Comparison of ENCODE assay signal across 9 cellular contexts in the genomic region with DNA sequence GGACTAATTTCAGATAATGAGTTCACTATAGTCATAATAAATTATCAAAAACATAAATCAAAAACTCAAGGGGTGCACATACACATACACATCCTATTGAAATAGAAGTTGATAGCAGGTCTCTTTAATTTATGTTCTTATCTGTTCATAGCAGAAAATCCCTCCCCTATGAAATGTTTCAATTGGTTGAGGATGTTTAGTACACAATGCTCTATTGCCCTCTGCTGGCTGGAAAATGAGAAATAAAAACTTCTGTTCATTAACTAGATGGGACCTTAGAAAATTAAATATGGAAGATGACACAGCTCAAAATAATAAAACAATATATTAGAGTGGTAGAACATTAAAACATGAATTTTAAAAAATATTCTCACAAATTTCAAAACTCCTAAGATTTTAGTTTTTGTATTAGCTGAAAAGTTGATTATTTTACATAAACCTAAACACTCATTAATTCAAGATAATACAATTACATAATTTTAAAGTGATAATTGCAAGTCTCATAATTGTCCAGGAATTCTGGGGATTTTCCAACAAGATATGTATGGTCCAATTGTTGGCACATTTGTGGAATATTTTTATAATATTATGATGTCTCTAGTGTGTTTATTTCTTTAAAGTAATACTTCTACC.
DNase-seq lines count a peak whose midpoint lies in the region; ATAC-seq and TF ChIP-seq lines count a peak whose summit lies in the region.
"Had no signal": no experiment of that assay in that cellular context is flagged by ENCODE, and none has a peak within 500 bp of the region (broad histone marks: within the 10 kb centered on the region; RNA-seq: fewer than 3 reads in every experiment).

No MANE protein-coding gene starts in this region.

- H3K27ac Mint-ChIP-seq in activated T-helper 17 cell treated with anti-CD3 and anti-CD28 coated beads, Interleukin-2, amount 50 U/mL, for 72 hours: no peak overlapping the region
- H3K27ac Mint-ChIP-seq: activated B cell treated with CpG ODN at 0.5 μM for 24 hours had no signal

- H3K27me3 Mint-ChIP-seq in activated T-helper 17 cell treated with anti-CD3 and anti-CD28 coated beads, Interleukin-2, amount 50 U/mL, for 72 hours: no peaks in the 10 kb centered on the region
- H3K27me3 Mint-ChIP-seq: activated B cell treated with CpG ODN at 0.5 μM for 24 hours had no signal

- DNase-seq in NCI-H524 (lab: John Stamatoyannopoulos, UW) (peak; percentile 14 to 76), cardiac fibroblast (ENCODE audit: low read depth in 2 of 2) (peak; percentile 76 to 83), midbrain (lab: John Stamatoyannopoulos, UW) (peak; percentile 70)
- DNase-seq in stimulated activated naive CD8-positive, alpha-beta T cell treated with anti-CD3 and anti-CD28 coated beads, Interleukin-15, Interleukin-2, amounts not matched to agents 100 U/mL and 50 U/mL, for 24 hours: no peak
- DNase-seq: activated B cell treated with CpG ODN at 0.5 μM for 24 hours had no signal

- TF ChIP-seq CTCF in GM12873 (IDR thresholded peaks at IDR 0.05; ENCODE audit: insufficient read depth, low read depth, low read length, missing control alignments): peak; percentile 40
- peak; percentile 52 for TF ChIP-seq CTCF in cardiac fibroblast (IDR thresholded peaks at IDR 0.05; ENCODE audit: low read depth, low read length)

- peaks cover 4% of the 10 kb centered on the region for H3K9me3 Mint-ChIP-seq in activated T-helper 17 cell treated with anti-CD3 and anti-CD28 coated beads, Interleukin-2, amount 50 U/mL, for 72 hours
- H3K9me3 Mint-ChIP-seq: activated B cell treated with CpG ODN at 0.5 μM for 24 hours had no signal

- ATAC-seq in HG02870 (IDR thresholded peaks at IDR 0.05; ENCODE audit: unreplicated experiment) (peak; percentile 76), esophagus mucosa (no peak)
- ATAC-seq in stimulated activated naive CD8-positive, alpha-beta T cell treated with anti-CD3 and anti-CD28 coated beads, Interleukin-15, Interleukin-2, amounts not matched to agents 100 U/mL and 50 U/mL, for 24 hours: no peak
- ATAC-seq in activated T-helper 17 cell treated with anti-CD3 and anti-CD28 coated beads, Interleukin-2, amount 50 U/mL, for 72 hours (replicated peaks): no peak

- no peaks in the 10 kb centered on the region for H3K4me1 Mint-ChIP-seq in activated T-helper 17 cell treated with anti-CD3 and anti-CD28 coated beads, Interleukin-2, amount 50 U/mL, for 72 hours
- H3K4me1 Mint-ChIP-seq: activated B cell treated with CpG ODN at 0.5 μM for 24 hours had no signal

- H3K4me3 ChIP-seq in cardiac fibroblast (replicated peaks in 1 of 2; ENCODE audit: low read depth in 2 of 2, low read length in 2 of 2): no peak overlapping the region

- H3K36me3 Mint-ChIP-seq in activated T-helper 17 cell treated with anti-CD3 and anti-CD28 coated beads, Interleukin-2, amount 50 U/mL, for 72 hours (ENCODE audit: low read depth): no peaks in the 10 kb centered on the region

- no peak overlapping the region for H3K4me3 Mint-ChIP-seq in activated T-helper 17 cell treated with anti-CD3 and anti-CD28 coated beads, Interleukin-2, amount 50 U/mL, for 72 hours
- H3K4me3 Mint-ChIP-seq: activated B cell treated with CpG ODN at 0.5 μM for 24 hours had no signal
